23 cellular contexts compared by ENCODE assay signal in the genomic region with DNA sequence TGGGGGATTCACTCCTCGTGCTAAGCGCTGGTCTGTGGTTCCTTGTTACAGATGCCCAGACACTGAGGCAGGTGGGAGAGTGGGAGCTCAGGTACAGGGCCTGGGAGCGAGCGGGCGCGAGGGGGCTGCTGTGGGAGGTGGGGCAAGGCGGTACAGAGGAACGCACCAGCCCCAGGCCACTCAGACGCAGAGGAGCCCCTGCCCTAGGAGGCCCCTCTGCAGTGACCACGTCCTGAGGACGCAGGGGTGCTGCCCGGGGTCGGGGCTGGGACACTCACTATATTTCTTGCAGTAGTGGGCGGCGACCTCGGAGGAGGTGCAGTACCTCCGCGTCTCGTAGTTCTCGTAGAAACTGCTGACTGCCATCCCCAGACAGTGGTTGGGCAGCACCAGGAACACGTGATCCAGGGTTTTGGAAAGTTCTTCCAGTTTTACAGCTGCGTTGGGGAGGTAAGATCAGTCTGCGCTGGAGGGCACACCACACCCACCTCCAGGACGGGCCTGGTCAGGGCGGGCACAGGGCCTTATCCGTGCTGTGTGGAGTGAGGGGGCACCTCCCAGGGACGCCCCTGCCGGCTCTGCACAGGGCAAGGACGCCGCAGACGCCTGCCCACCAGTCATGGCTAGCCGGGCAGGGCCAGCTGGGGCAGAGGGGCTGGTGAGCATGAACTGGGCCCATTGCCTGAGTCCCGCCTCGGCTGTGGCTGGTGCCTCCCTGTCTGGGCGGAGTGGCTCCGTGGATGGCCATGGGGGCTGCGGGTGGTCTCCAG.
"Had no signal": no experiment of that assay in that cellular context is flagged by ENCODE, and none has a peak within 500 bp of the region (broad histone marks: within the 10 kb centered on the region; RNA-seq: fewer than 3 reads in every experiment).

No MANE protein-coding gene starts in this region.

- H2AFZ ChIP-seq: hepatocyte had no signal

- ATAC-seq: activated CD4-positive, alpha-beta T cell treated with anti-CD3 and anti-CD28 coated beads for 36 hours; activated T-cell treated with anti-CD3 and anti-CD28 coated beads, Interleukin-2, amount 50 U/mL, for 4 hours; T-cell had no signal

- H3K27ac Mint-ChIP-seq: activated B cell treated with CpG ODN at 0.5 μM for 24 hours; activated CD4-positive, alpha-beta T cell treated with anti-CD3 and anti-CD28 coated beads for 36 hours; activated naive CD8-positive, alpha-beta T cell; activated T-helper 2 cell treated with anti-CD3 and anti-CD28 coated beads, Interferon-gamma antibody, Interleukin-2, Interleukin-4, amounts not matched to agents 10 μg/mL and 5 μg/mL and 100 μg/mL, durations not matched to agents 14 hours and 24 hours and 36 hours; nephron; T-cell; T-helper 2 cell treated with Interferon-gamma antibody and Interleukin-4, amounts not matched to agents 5 μg/mL and 100 μg/mL, for 36 hours had no signal

- H3K27me3 ChIP-seq: adrenal gland, breast epithelium, hepatocyte, thyroid gland had no signal

- H3K4me1 ChIP-seq: adrenal gland, breast epithelium, left ventricle myocardium inferior, thyroid gland had no signal

- H3K4me1 Mint-ChIP-seq: activated B cell treated with CpG ODN at 0.5 μM for 24 hours; activated CD4-positive, alpha-beta T cell treated with anti-CD3 and anti-CD28 coated beads for 36 hours; T-cell had no signal

- DNase-seq: activated B cell treated with CpG ODN at 0.5 μM for 24 hours; activated CD4-positive, alpha-beta T cell treated with anti-CD3 and anti-CD28 coated beads for 36 hours; activated CD4-positive, alpha-beta T cell treated with anti-CD3 and anti-CD28 coated beads, Interleukin-2, amount 50 U/mL, for 4 hours; activated CD8-positive, alpha-beta memory T cell treated with anti-CD3 and anti-CD28 coated beads, Interleukin-2, amount 50 U/mL, for 48 hours; activated naive CD4-positive, alpha-beta T cell; activated T-cell treated with anti-CD3 and anti-CD28 coated beads, Interleukin-2, amount 50 U/mL, for 4 hours; adrenal gland; left ventricle myocardium inferior; mammary epithelial cell; midbrain; stimulated activated CD4-positive, alpha-beta T cell treated with anti-CD3 and anti-CD28 coated beads, Interleukin-4, amount 100 ng/mL, for 24 hours; stimulated activated naive CD4-positive, alpha-beta T cell treated with Interleukin-2 at 50 U/mL for 16 hours; substantia nigra; T-cell; thyroid gland had no signal

- H3K36me3 ChIP-seq: breast epithelium had no signal

- H3K9me3 ChIP-seq: adrenal gland, breast epithelium, left ventricle myocardium inferior, thyroid gland had no signal

- H3K36me3 Mint-ChIP-seq: activated naive CD8-positive, alpha-beta T cell had no signal

- H3K27ac ChIP-seq: adrenal gland, breast epithelium, coronary artery, epithelial cell of prostate, hepatocyte, left ventricle myocardium inferior, thyroid gland had no signal

- H3K9me3 Mint-ChIP-seq: activated B cell treated with CpG ODN at 0.5 μM for 24 hours; activated T-cell treated with anti-CD3 and anti-CD28 coated beads, Interleukin-2, amount 50 U/mL, for 4 hours; activated T-helper 2 cell treated with anti-CD3 and anti-CD28 coated beads, Interferon-gamma antibody, Interleukin-2, Interleukin-4, amounts not matched to agents 10 μg/mL and 5 μg/mL and 100 μg/mL, durations not matched to agents 14 hours and 24 hours and 36 hours; nephron; T-cell; T-helper 2 cell treated with Interferon-gamma antibody and Interleukin-4, amounts not matched to agents 5 μg/mL and 100 μg/mL, for 36 hours had no signal

- H3K4me2 ChIP-seq: hepatocyte had no signal

- H3K4me3 Mint-ChIP-seq: activated B cell treated with CpG ODN at 0.5 μM for 24 hours; activated CD4-positive, alpha-beta T cell treated with anti-CD3 and anti-CD28 coated beads for 36 hours; activated naive CD8-positive, alpha-beta T cell; activated T-cell treated with anti-CD3 and anti-CD28 coated beads, Interleukin-2, amount 50 U/mL, for 4 hours; nephron; T-cell; T-helper 2 cell treated with Interferon-gamma antibody and Interleukin-4, amounts not matched to agents 5 μg/mL and 100 μg/mL, for 36 hours had no signal

- H3K4me3 ChIP-seq: adrenal gland, breast epithelium, coronary artery, hepatocyte, left ventricle myocardium inferior, thyroid gland had no signal

- H3K79me2 ChIP-seq: hepatocyte had no signal

- H3K27me3 Mint-ChIP-seq: activated B cell treated with CpG ODN at 0.5 μM for 24 hours; activated CD4-positive, alpha-beta T cell treated with anti-CD3 and anti-CD28 coated beads for 36 hours; activated naive CD8-positive, alpha-beta T cell; T-cell had no signal
